Comparison of ENCODE assay signal across 12 cellular contexts in the genomic region with DNA sequence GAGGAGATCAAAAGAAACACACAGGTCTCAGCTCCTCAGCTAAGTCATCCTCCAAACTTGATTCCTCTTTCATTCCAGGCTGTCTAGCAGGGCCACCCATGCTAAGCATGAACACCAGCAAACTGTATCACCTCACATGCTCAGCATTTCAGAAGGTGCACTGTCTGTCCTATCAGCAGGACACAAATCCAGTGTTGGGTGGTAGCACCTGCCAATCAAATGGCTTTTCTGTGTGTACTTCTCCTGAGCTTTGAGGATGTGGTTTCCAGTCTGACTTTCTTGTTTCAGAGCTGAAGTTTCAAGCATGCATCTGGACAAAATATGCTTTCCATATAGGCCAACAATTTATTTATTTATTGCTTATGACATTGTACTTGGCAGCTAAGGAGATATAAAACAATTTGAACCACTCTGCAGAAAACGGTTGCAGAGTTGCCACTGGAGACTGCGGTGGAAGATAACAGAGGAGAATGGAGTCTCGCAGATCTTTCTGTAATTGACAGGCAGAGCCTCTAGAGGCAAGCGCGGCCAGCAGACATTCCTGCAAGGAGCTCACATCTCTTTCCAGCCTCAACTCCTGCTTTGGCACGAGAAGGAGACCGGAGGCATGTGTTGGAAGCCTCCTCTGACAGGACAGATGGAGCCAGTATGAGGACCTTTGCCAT.
DNase-seq lines count a peak whose midpoint lies in the region; ATAC-seq and TF ChIP-seq lines count a peak whose summit lies in the region.
"Had no signal": no experiment of that assay in that cellular context is flagged by ENCODE, and none has a peak within 500 bp of the region (broad histone marks: within the 10 kb centered on the region; RNA-seq: fewer than 3 reads in every experiment).

No MANE protein-coding gene starts in this region.

- peaks cover 13% of the 10 kb centered on the region for H3K4me1 Mint-ChIP-seq in activated naive CD4-positive, alpha-beta T cell treated with anti-CD3 and anti-CD28 coated beads, Interleukin-2, amount 10 ng/mL, durations not matched to agents 7 days and 5 days
- peaks cover 6% of the 10 kb centered on the region for H3K4me1 Mint-ChIP-seq in neural crest cell
- H3K4me1 Mint-ChIP-seq in activated CD4-positive, alpha-beta T cell treated with anti-CD3 and anti-CD28 coated beads, Interleukin-2, amount 10 ng/mL, durations not matched to agents 24 days and 14 days: no peaks in the 10 kb centered on the region
- H3K4me1 Mint-ChIP-seq: activated T-helper 17 cell treated with anti-CD3 and anti-CD28 coated beads, Interleukin-2, amount 50 U/mL, for 72 hours had no signal

- no peak overlapping the region for H3K4me3 Mint-ChIP-seq in activated naive CD4-positive, alpha-beta T cell treated with anti-CD3 and anti-CD28 coated beads, Interleukin-2, amount 10 ng/mL, durations not matched to agents 7 days and 5 days
- no peak overlapping the region for H3K4me3 Mint-ChIP-seq in neural crest cell
- no peak overlapping the region for H3K4me3 Mint-ChIP-seq in activated CD4-positive, alpha-beta T cell treated with anti-CD3 and anti-CD28 coated beads, Interleukin-2, amount 10 ng/mL, durations not matched to agents 24 days and 14 days
- H3K4me3 Mint-ChIP-seq: activated T-helper 17 cell treated with anti-CD3 and anti-CD28 coated beads, Interleukin-2, amount 50 U/mL, for 72 hours; T-helper 1 cell treated with Interleukin-12 subunit alpha and Interleukin-12 subunit beta and Interleukin-4 antibody, amounts not matched to agents 30 μg/mL and 1 μg/mL, for 36 hours had no signal

- no peaks in the 10 kb centered on the region for H3K36me3 Mint-ChIP-seq in activated naive CD4-positive, alpha-beta T cell treated with anti-CD3 and anti-CD28 coated beads, Interleukin-2, amount 10 ng/mL, durations not matched to agents 7 days and 5 days
- H3K36me3 Mint-ChIP-seq in neural crest cell (ENCODE audit: low read depth): no peaks in the 10 kb centered on the region
- H3K36me3 Mint-ChIP-seq in activated CD4-positive, alpha-beta T cell treated with anti-CD3 and anti-CD28 coated beads, Interleukin-2, amount 10 ng/mL, durations not matched to agents 24 days and 14 days (ENCODE audit: low read depth): no peaks in the 10 kb centered on the region

- no peak overlapping the region for H3K27ac Mint-ChIP-seq in activated naive CD4-positive, alpha-beta T cell treated with anti-CD3 and anti-CD28 coated beads, Interleukin-2, amount 10 ng/mL, durations not matched to agents 7 days and 5 days
- H3K27ac Mint-ChIP-seq in neural crest cell (ENCODE audit: unreplicated experiment): peak overlapping the region; percentile 60
- H3K27ac Mint-ChIP-seq in activated CD4-positive, alpha-beta T cell treated with anti-CD3 and anti-CD28 coated beads, Interleukin-2, amount 10 ng/mL, durations not matched to agents 24 days and 14 days: no peak overlapping the region
- H3K27ac Mint-ChIP-seq: activated T-helper 17 cell treated with anti-CD3 and anti-CD28 coated beads, Interleukin-2, amount 50 U/mL, for 72 hours; T-helper 1 cell treated with Interleukin-12 subunit alpha and Interleukin-12 subunit beta and Interleukin-4 antibody, amounts not matched to agents 30 μg/mL and 1 μg/mL, for 36 hours had no signal

- intact Hi-C loops in activated CD4-positive, alpha-beta T cell treated with anti-CD3 and anti-CD28 coated beads, Interleukin-2, amount 10 ng/mL, durations not matched to agents 24 days and 14 days (cut with micrococcal nuclease): no loop called here

- H3K9me3 Mint-ChIP-seq in activated naive CD4-positive, alpha-beta T cell treated with anti-CD3 and anti-CD28 coated beads, Interleukin-2, amount 10 ng/mL, durations not matched to agents 7 days and 5 days: no peaks in the 10 kb centered on the region
- H3K9me3 Mint-ChIP-seq in neural crest cell: no peaks in the 10 kb centered on the region
- no peaks in the 10 kb centered on the region for H3K9me3 Mint-ChIP-seq in activated CD4-positive, alpha-beta T cell treated with anti-CD3 and anti-CD28 coated beads, Interleukin-2, amount 10 ng/mL, durations not matched to agents 24 days and 14 days
- H3K9me3 Mint-ChIP-seq: activated T-helper 17 cell treated with anti-CD3 and anti-CD28 coated beads, Interleukin-2, amount 50 U/mL, for 72 hours; T-helper 1 cell treated with Interleukin-12 subunit alpha and Interleukin-12 subunit beta and Interleukin-4 antibody, amounts not matched to agents 30 μg/mL and 1 μg/mL, for 36 hours had no signal

- DNase-seq in activated naive CD4-positive, alpha-beta T cell treated with anti-CD3 and anti-CD28 coated beads, Interleukin-2, amount 10 ng/mL, durations not matched to agents 7 days and 5 days: peak; percentile 32
- DNase-seq in activated naive CD4-positive, alpha-beta T cell treated with Interleukin-2 at 50 U/mL for 16 hours: no peak
- DNase-seq in neural crest cell (ENCODE audit: low read depth, low spot score): no peak
- DNase-seq in OCI-M2 (lab: John Stamatoyannopoulos, UW; ENCODE audit: unreplicated experiment): no peak
- DNase-seq in activated T-cell treated with anti-CD3 and anti-CD28 coated beads, Interleukin-2, amount 50 U/mL, for 48 hours: no peak
- DNase-seq in activated CD4-positive, alpha-beta T cell treated with anti-CD3 and anti-CD28 coated beads, Interleukin-2, amount 10 ng/mL, durations not matched to agents 24 days and 14 days: no peak
- DNase-seq: cortex of kidney; stimulated activated naive CD4-positive, alpha-beta T cell treated with Interleukin-2 at 50 U/mL for 16 hours had no signal

- peak; percentile 88 for ATAC-seq in GM21717 (IDR thresholded peaks at IDR 0.05; ENCODE audit: unreplicated experiment)
- ATAC-seq in HG03196 (IDR thresholded peaks at IDR 0.05; ENCODE audit: unreplicated experiment): peak; percentile 87
- ATAC-seq: activated T-helper 17 cell treated with anti-CD3 and anti-CD28 coated beads, Interleukin-2, amount 50 U/mL, for 72 hours had no signal

- no peaks in the 10 kb centered on the region for H3K27me3 Mint-ChIP-seq in activated naive CD4-positive, alpha-beta T cell treated with anti-CD3 and anti-CD28 coated beads, Interleukin-2, amount 10 ng/mL, durations not matched to agents 7 days and 5 days
- H3K27me3 Mint-ChIP-seq in neural crest cell (ENCODE audit: low read depth): no peaks in the 10 kb centered on the region
- H3K27me3 Mint-ChIP-seq in activated CD4-positive, alpha-beta T cell treated with anti-CD3 and anti-CD28 coated beads, Interleukin-2, amount 10 ng/mL, durations not matched to agents 24 days and 14 days: no peaks in the 10 kb centered on the region

- CTCF ChIA-PET in activated naive CD4-positive, alpha-beta T cell treated with anti-CD3 and anti-CD28 coated beads, Interleukin-2, amount 10 ng/mL, durations not matched to agents 7 days and 5 days (lab: Charles Lee): no interaction called here

- no peak for TF ChIP-seq CTCF in neural crest cell (conservative IDR thresholded peaks at IDR 0.05)
